ENCODE assay signal across 8 cellular contexts in genomic region chr6:47165918-47166317, GRCh38.
DNase-seq lines count a peak whose midpoint lies in the region; ATAC-seq and TF ChIP-seq lines count a peak whose summit lies in the region.

No MANE protein-coding gene starts in this region.

- peak; percentile 75 for DNase-seq in fibroblast of mammary gland (ENCODE audit: low read depth)
- DNase-seq in NCI-H1092 treated with DMSO at 0.1 percent for 48 hours (lab: John Stamatoyannopoulos, UW), result no peak
- no peak for DNase-seq in activated gamma-delta T cell (lab: John Stamatoyannopoulos, UW)
- no peak for DNase-seq in 8988T
- DNase-seq in NCI-H2107 (lab: John Stamatoyannopoulos, UW), result no peak

- H3K4me3 ChIP-seq in fibroblast of mammary gland (ENCODE audit: control insufficient read depth, low read depth, low read length), result no peak overlapping the region

- TF ChIP-seq CTCF in fibroblast of mammary gland (conservative IDR thresholded peaks at IDR 0.05; ENCODE audit: control insufficient read depth, insufficient read depth, low read depth, low read length), result no peak

- ATAC-seq in GM18517 (IDR thresholded peaks at IDR 0.05; ENCODE audit: unreplicated experiment) (peak; percentile 91), GM21717 (IDR thresholded peaks at IDR 0.05; ENCODE audit: unreplicated experiment) (peak; percentile 63), HG03442 (IDR thresholded peaks at IDR 0.05; ENCODE audit: unreplicated experiment) (peak; percentile 82)
